ENCODE assay signal across 20 cellular contexts in the genomic region with DNA sequence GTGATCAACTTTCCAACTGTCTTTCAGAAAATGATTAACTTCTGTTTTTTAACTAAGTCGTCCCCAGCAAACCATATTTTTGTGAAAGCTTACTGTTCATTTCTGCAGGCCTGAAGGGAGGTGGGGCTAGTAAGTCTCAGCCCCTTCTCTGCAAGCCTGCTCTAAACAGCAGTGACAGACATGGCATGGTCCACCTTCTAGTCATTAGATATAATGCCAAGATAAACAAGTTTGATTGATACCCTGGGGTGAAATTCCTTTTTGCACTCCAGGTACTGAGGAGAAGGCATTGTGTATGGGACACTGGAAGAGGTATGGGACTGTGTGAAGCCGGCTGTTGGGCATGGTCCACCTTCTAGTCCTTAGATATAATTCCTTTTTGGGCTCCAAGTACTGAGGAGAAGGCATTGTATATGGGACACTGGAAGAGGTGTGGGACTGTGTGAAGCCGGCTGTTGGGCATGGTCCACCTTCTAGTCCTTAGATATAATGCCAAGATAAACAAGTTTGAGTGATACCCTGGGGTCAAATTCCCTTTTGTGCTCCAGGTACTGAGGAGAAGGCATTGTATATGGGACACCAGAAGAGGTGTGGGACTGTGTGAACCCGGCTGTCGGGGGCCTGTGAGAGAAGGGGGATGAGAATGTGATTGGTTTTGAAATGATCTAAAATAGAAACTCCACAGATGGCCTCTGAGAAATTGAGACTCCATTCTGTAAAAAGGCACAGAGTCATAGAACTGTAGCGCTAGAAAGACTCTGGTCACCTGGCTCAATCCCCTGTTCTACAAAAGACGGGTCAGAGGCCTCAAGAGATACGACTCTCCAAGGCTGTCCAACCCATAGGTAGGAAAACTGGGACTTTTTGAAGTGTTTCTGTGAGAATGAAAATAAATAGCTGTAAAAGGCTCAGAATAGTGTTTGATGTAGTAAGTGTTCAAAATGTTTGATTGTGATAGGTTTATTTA. TPM values are rescaled to one million over a fixed set of nuclear protein-coding genes. Genes with fewer than 3 reads are reported as not detected.
DNase-seq lines count a peak whose midpoint lies in the region; ATAC-seq and TF ChIP-seq lines count a peak whose summit lies in the region.
"Had no signal": no experiment of that assay in that cellular context is flagged by ENCODE, and none has a peak within 500 bp of the region (broad histone marks: within the 10 kb centered on the region; RNA-seq: fewer than 3 reads in every experiment).

No MANE protein-coding gene starts in this region.

- peaks cover 9% of the 10 kb centered on the region for H3K9me3 Mint-ChIP-seq in chondrocyte (ENCODE audit: low read depth)

- intact Hi-C loops in stomach (cut with DNase I; ENCODE audit: low total_unique reads): no loop called here

- no peak overlapping the region for H3K27ac ChIP-seq in stomach
- H3K27ac ChIP-seq: KMS-11, SJCRH30 had no signal

- ATAC-seq in left lobe of liver: peak; percentile 91
- ATAC-seq: Panc1 had no signal

- no peaks in the 10 kb centered on the region for H3K4me1 Mint-ChIP-seq in chondrocyte (ENCODE audit: low read depth)

- peaks cover 0 to 22% (median 13%) of the 10 kb centered on the region in 4 donors for H3K4me1 ChIP-seq in stomach
- H3K4me1 ChIP-seq: SJCRH30 had no signal

- TF ChIP-seq CTCF in stomach (IDR thresholded peaks at IDR 0.05): no peak
- TF ChIP-seq CTCF in chondrocyte (IDR thresholded peaks at IDR 0.05): no peak

- H3K27ac Mint-ChIP-seq in chondrocyte (ENCODE audit: unreplicated experiment): no peak overlapping the region

- 42 to 61% (median 52%) methylated on average over 8 of the region's 8 CpGs for WGBS in stomach, 5 donors

- TF ChIP-seq POLR2A in stomach (IDR thresholded peaks at IDR 0.05): no peak

- no peak overlapping the region for H3K4me3 Mint-ChIP-seq in chondrocyte (ENCODE audit: unreplicated experiment)

- no peak for TF ChIP-seq EP300 in stomach (IDR thresholded peaks at IDR 0.05)

- H3K36me3 Mint-ChIP-seq in chondrocyte (ENCODE audit: low read depth): no peaks in the 10 kb centered on the region

- H3K4me3 ChIP-seq in stomach: no peak overlapping the region
- H3K4me3 ChIP-seq: SJCRH30 had no signal

- no peaks in the 10 kb centered on the region for H3K27me3 ChIP-seq in stomach

- peaks cover 4% of the 10 kb centered on the region for H3K27me3 Mint-ChIP-seq in chondrocyte (ENCODE audit: low read depth)

- DNase-seq in HT-29 (ENCODE audit: low spot score) (peak; percentile 5), NCI-H345 (lab: John Stamatoyannopoulos, UW) (peak; percentile 62), left lobe of liver (ENCODE audit: low spot score) (peak; percentile 64), stomach (peak; percentile 26), NOMO-1 treated with dmso at 0.1 percent for 144 hours (lab: John Stamatoyannopoulos, UW; ENCODE audit: unreplicated experiment) (no peak), NCI-H446 (lab: John Stamatoyannopoulos, UW) (no peak), chondrocyte (ENCODE audit: low spot score) (no peak)
- DNase-seq: ACHN, DMS 273 treated with DMSO at 0.1 percent for 48 hours, DND-41, NCI-H1930, NCI-H2171, NCI-H510A, NCI-H82, SJCRH30 had no signal

- H3K36me3 ChIP-seq in stomach: no peaks in the 10 kb centered on the region
- H3K36me3 ChIP-seq: SJCRH30 had no signal

- H3K9me3 ChIP-seq in stomach: no peaks in the 10 kb centered on the region
- H3K9me3 ChIP-seq: SJCRH30 had no signal

RNA-seq across cellular contexts. Expression of a gene that starts 11.4 kb away (rescaled TPM):
- total RNA-seq in HT-29 (2014; rRNA removed; shearing (Covaris generic)): not detected in 2 replicates
- total RNA-seq in left lobe of liver (not detected), stomach (under 1 TPM in 2 of 5 donors, not detected in 3; under 0.01 to 0.92 TPM), chondrocyte (not detected in 3 replicates)
- polyA plus RNA-seq in stomach: under 1 TPM in 1 of 3 donors, not detected in 2; 0.03 TPM
- total RNA-seq: G401, H4, M059J had no signal

Comparison
In these comparisons a context has a peak if more than half of its experiments do, and no peak if none do; other contexts are left out.
1. DNase-seq: peak in HT-29 (single experiment), NCI-H345 (single experiment), left lobe of liver (single experiment) and stomach (single experiment); none in NOMO-1 treated with dmso at 0.1 percent for 144 hours (single experiment), NCI-H446 (0 of 2) and chondrocyte (single experiment).